Comparison of ENCODE assay signal across 14 cellular contexts in genomic region chr5:9337908-9338307, GRCh38.
DNase-seq lines count a peak whose midpoint lies in the region; ATAC-seq and TF ChIP-seq lines count a peak whose summit lies in the region.
"Had no signal": no experiment of that assay in that cellular context is flagged by ENCODE, and none has a peak within 500 bp of the region (broad histone marks: within the 10 kb centered on the region; RNA-seq: fewer than 3 reads in every experiment).

No MANE protein-coding gene starts in this region.

- no peaks in the 10 kb centered on the region; the same call in 1 of the 2 replicates for H3K9me3 Mint-ChIP-seq in HFFc6
- no peaks in the 10 kb centered on the region for H3K9me3 Mint-ChIP-seq in brain

- ATAC-seq in HG03095 (IDR thresholded peaks at IDR 0.05; ENCODE audit: unreplicated experiment) = no peak
- ATAC-seq: activated T-helper 17 cell treated with anti-CD3 and anti-CD28 coated beads, Interleukin-2, amount 50 U/mL, for 72 hours; left ventricle myocardium superior had no signal

- H3K36me3 Mint-ChIP-seq in HFFc6 (ENCODE audit: low read depth) = peaks cover 31% of the 10 kb centered on the region
- H3K36me3 Mint-ChIP-seq in brain = peaks cover 4% of the 10 kb centered on the region

- peak overlapping the region; percentile 82 for H3K27ac Mint-ChIP-seq in HFFc6
- peak overlapping the region in 3 of 5 experiments; percentile 55 to 77 (median 59) for H3K27ac Mint-ChIP-seq in brain
- H3K27ac Mint-ChIP-seq: activated CD4-positive, alpha-beta T cell treated with anti-CD3 and anti-CD28 coated beads, Interleukin-2, amount 10 ng/mL, durations not matched to agents 7 days and 5 days; activated T-helper 17 cell treated with anti-CD3 and anti-CD28 coated beads, Interleukin-2, amount 50 U/mL, for 72 hours had no signal

- H3K4me1 Mint-ChIP-seq in HFFc6 (ENCODE audit: low read depth) (peaks cover 88% of the 10 kb centered on the region), brain (peaks cover 36% of the 10 kb centered on the region)
- H3K4me1 Mint-ChIP-seq: activated CD4-positive, alpha-beta T cell treated with anti-CD3 and anti-CD28 coated beads, Interleukin-2, amount 10 ng/mL, durations not matched to agents 7 days and 5 days; activated T-helper 17 cell treated with anti-CD3 and anti-CD28 coated beads, Interleukin-2, amount 50 U/mL, for 72 hours; central memory CD8-positive, alpha-beta T cell had no signal

- H3K27me3 Mint-ChIP-seq in HFFc6 (ENCODE audit: insufficient read depth) = peaks cover 2% of the 10 kb centered on the region; the same call in 1 of the 2 replicates
- peaks cover 4% of the 10 kb centered on the region for H3K27me3 Mint-ChIP-seq in brain
- H3K27me3 Mint-ChIP-seq: activated CD4-positive, alpha-beta T cell treated with anti-CD3 and anti-CD28 coated beads, Interleukin-2, amount 10 ng/mL, durations not matched to agents 7 days and 5 days; activated T-helper 17 cell treated with anti-CD3 and anti-CD28 coated beads, Interleukin-2, amount 50 U/mL, for 72 hours; central memory CD8-positive, alpha-beta T cell had no signal

- intact Hi-C loops in posterior vena cava (cut with DNase I) = no loop called here

- H3K4me3 Mint-ChIP-seq in HFFc6 (peak overlapping the region; percentile 78), brain (peak overlapping the region in 3 of 5 experiments; percentile 7 to 55 (median 42))
- H3K4me3 Mint-ChIP-seq: activated CD4-positive, alpha-beta T cell treated with anti-CD3 and anti-CD28 coated beads, Interleukin-2, amount 10 ng/mL, durations not matched to agents 7 days and 5 days; activated T-helper 17 cell treated with anti-CD3 and anti-CD28 coated beads, Interleukin-2, amount 50 U/mL, for 72 hours; central memory CD8-positive, alpha-beta T cell had no signal

- DNase-seq in HFFc6 (peak; percentile 79), globus pallidus (ENCODE audit: low spot score) (peak; percentile 65), superior temporal gyrus (ENCODE audit: extremely low spot score) (peak; percentile 70), posterior vena cava (ENCODE audit: low spot score) (no peak)
- DNase-seq in activated effector memory CD4-positive, alpha-beta T cell treated with Interleukin-2 at 50 U/mL for 16 hours = no peak
- DNase-seq: activated CD4-positive, alpha-beta T cell treated with anti-CD3 and anti-CD28 coated beads, Interleukin-2, amount 10 ng/mL, durations not matched to agents 7 days and 5 days; left ventricle myocardium superior; NCI-H187; stimulated activated CD4-positive, alpha-beta T cell treated with anti-CD3 and anti-CD28 coated beads, Interleukin-1b, Interleukin-23, amount 100 ng/mL, for 48 hours; stimulated activated naive CD4-positive, alpha-beta T cell had no signal

- no peak for TF ChIP-seq CTCF in HFFc6 (IDR thresholded peaks at IDR 0.05)
- TF ChIP-seq CTCF in brain (conservative IDR thresholded peaks at IDR 0.05) = no peak

Comparison
In these comparisons a context has a peak if more than half of its experiments do, and no peak if none do; other contexts are left out.
1. DNase-seq: peak in HFFc6 (single experiment), globus pallidus (single experiment) and superior temporal gyrus (single experiment); none in activated effector memory CD4-positive, alpha-beta T cell treated with Interleukin-2 at 50 U/mL for 16 hours (single experiment) and posterior vena cava (single experiment).